Comparison of ENCODE assay signal across 16 cellular contexts in the genomic region with DNA sequence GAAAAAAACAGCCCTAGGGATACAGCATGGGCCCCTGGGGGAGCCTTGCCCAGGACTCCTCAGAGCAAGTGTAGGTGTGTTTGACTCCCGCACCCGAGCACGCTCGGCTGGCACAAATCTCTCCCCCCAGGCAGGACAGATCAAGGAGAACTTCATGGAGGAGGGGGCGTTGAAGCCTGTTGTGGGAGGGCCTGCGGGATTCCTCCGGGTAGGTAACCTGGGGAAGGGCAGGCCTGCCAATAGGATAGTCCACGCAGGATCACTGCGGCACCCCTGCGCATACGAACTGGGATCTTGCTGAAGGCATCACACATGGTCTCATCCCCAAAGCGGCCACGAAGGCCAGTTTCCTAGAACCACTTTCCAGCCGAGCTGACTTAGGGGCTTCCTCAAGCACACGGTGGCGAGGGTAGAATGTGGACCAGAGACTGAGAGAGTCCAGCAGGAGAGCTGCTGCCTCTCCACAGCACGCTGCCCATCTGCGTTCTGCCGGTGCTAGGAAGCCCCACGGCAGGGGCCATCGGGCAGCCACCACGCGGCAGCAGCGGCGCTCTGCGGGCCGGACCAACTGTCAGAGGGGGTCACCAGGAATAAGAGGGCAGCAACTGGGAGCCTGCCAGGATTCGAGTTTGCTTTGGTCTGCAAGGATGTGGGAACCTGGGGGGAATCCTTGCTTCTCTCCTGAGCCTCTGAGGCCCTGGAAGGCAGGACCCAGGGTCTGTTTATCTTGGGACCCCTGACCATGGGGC.
"Had no signal": no experiment of that assay in that cellular context is flagged by ENCODE, and none has a peak within 500 bp of the region (broad histone marks: within the 10 kb centered on the region; RNA-seq: fewer than 3 reads in every experiment).

No MANE protein-coding gene starts in this region.

- H3K9ac ChIP-seq: KMS-11 had no signal

- H3K9me3 Mint-ChIP-seq: activated B cell treated with CpG ODN at 0.5 μM for 24 hours; activated CD4-positive, alpha-beta memory T cell treated with anti-CD3 and anti-CD28 coated beads for 36 hours; activated naive CD4-positive, alpha-beta T cell treated with anti-CD3 and anti-CD28 coated beads, Interleukin-2, amount 10 ng/mL, durations not matched to agents 7 days and 5 days; activated naive CD8-positive, alpha-beta T cell treated with anti-CD3 and anti-CD28 coated beads, Interleukin-2, amount 50 U/mL, for 24 hours; activated T-cell treated with anti-CD3 and anti-CD28 coated beads, Interleukin-2, amount 50 U/mL, for 4 hours; activated T-helper 1 cell treated with anti-CD3 and anti-CD28 coated beads, Interleukin-12 subunit alpha, Interleukin-12 subunit beta, Interleukin-2, Interleukin-4 antibody, amounts not matched to agents 30 ng/mL and 10 ng/mL and 1 ng/mL, durations not matched to agents 14 hours and 24 hours and 36 hours; T-cell had no signal

- H3K27ac Mint-ChIP-seq: activated B cell treated with CpG ODN at 0.5 μM for 24 hours; activated CD4-positive, alpha-beta memory T cell treated with anti-CD3 and anti-CD28 coated beads for 36 hours; activated naive CD4-positive, alpha-beta T cell treated with anti-CD3 and anti-CD28 coated beads, Interleukin-2, amount 10 ng/mL, durations not matched to agents 7 days and 5 days; activated naive CD8-positive, alpha-beta T cell; activated naive CD8-positive, alpha-beta T cell treated with anti-CD3 and anti-CD28 coated beads, Interleukin-2, amount 50 U/mL, for 24 hours; activated T-helper 1 cell treated with anti-CD3 and anti-CD28 coated beads, Interleukin-12 subunit alpha, Interleukin-12 subunit beta, Interleukin-2, Interleukin-4 antibody, amounts not matched to agents 30 ng/mL and 10 ng/mL and 1 ng/mL, durations not matched to agents 14 hours and 24 hours and 36 hours; T-cell; T-helper 17 cell had no signal

- H3K4me2 ChIP-seq: KMS-11, PC-9 had no signal

- DNase-seq: NCI-H1436 treated with DMSO at 0.1 percent for 48 hours, NCI-H510A, SIG-M5 had no signal

- H3K4me3 ChIP-seq: cardiac muscle cell, PC-9 had no signal

- H3K4me1 Mint-ChIP-seq: activated B cell treated with CpG ODN at 0.5 μM for 24 hours; activated naive CD8-positive, alpha-beta T cell treated with anti-CD3 and anti-CD28 coated beads, Interleukin-2, amount 50 U/mL, for 24 hours had no signal

- H3K27ac ChIP-seq: cardiac muscle cell, KMS-11, PC-9, RWPE1 had no signal

- H3K36me3 Mint-ChIP-seq: activated CD4-positive, alpha-beta memory T cell treated with anti-CD3 and anti-CD28 coated beads for 36 hours; activated naive CD4-positive, alpha-beta T cell treated with anti-CD3 and anti-CD28 coated beads, Interleukin-2, amount 10 ng/mL, durations not matched to agents 7 days and 5 days; activated naive CD8-positive, alpha-beta T cell; T-cell had no signal

- H2AFZ ChIP-seq: PC-9 had no signal

- H3K4me3 Mint-ChIP-seq: activated B cell treated with CpG ODN at 0.5 μM for 24 hours; activated CD4-positive, alpha-beta memory T cell treated with anti-CD3 and anti-CD28 coated beads for 36 hours; activated naive CD4-positive, alpha-beta T cell treated with anti-CD3 and anti-CD28 coated beads, Interleukin-2, amount 10 ng/mL, durations not matched to agents 7 days and 5 days; activated naive CD8-positive, alpha-beta T cell; activated naive CD8-positive, alpha-beta T cell treated with anti-CD3 and anti-CD28 coated beads, Interleukin-2, amount 50 U/mL, for 24 hours; activated T-cell treated with anti-CD3 and anti-CD28 coated beads, Interleukin-2, amount 50 U/mL, for 4 hours; activated T-helper 1 cell treated with anti-CD3 and anti-CD28 coated beads, Interleukin-12 subunit alpha, Interleukin-12 subunit beta, Interleukin-2, Interleukin-4 antibody, amounts not matched to agents 30 ng/mL and 10 ng/mL and 1 ng/mL, durations not matched to agents 14 hours and 24 hours and 36 hours; T-cell; T-helper 17 cell had no signal

- H3K36me3 ChIP-seq: cardiac muscle cell had no signal
